ENCODE assay signal across 8 cellular contexts in genomic region chr13:19959141-19959830, GRCh38. TPM values are rescaled to one million over a fixed set of nuclear protein-coding genes. Genes with fewer than 3 reads are reported as not detected.
DNase-seq lines count a peak whose midpoint lies in the region; ATAC-seq and TF ChIP-seq lines count a peak whose summit lies in the region.

No MANE protein-coding gene starts in this region.

- ATAC-seq in activated CD8-positive, alpha-beta T cell treated with anti-CD3 and anti-CD28 coated beads for 36 hours = peak; percentile 9
- peak; percentile 22 for ATAC-seq in memory B cell (ENCODE audit: low read depth)
- no peak for ATAC-seq in HG03460 (IDR thresholded peaks at IDR 0.05; ENCODE audit: unreplicated experiment)

- no peak for TF ChIP-seq CTCF in activated CD8-positive, alpha-beta T cell treated with anti-CD3 and anti-CD28 coated beads for 36 hours (IDR thresholded peaks at IDR 0.05)

- H3K4me3 Mint-ChIP-seq in CD4-positive, alpha-beta memory T cell = peak overlapping the region; percentile 93 to 98 (median 94)
- peak overlapping the region; percentile 94 for H3K4me3 Mint-ChIP-seq in activated CD8-positive, alpha-beta T cell treated with anti-CD3 and anti-CD28 coated beads for 36 hours
- H3K4me3 Mint-ChIP-seq in memory B cell = peak overlapping the region; percentile 92

- peaks cover 20 to 40% (median 30%) of the 10 kb centered on the region in 4 donors for H3K4me1 Mint-ChIP-seq in CD4-positive, alpha-beta memory T cell
- H3K4me1 Mint-ChIP-seq in activated CD8-positive, alpha-beta T cell treated with anti-CD3 and anti-CD28 coated beads for 36 hours (ENCODE audit: low read depth) = peaks cover 30% of the 10 kb centered on the region
- H3K4me1 Mint-ChIP-seq in memory B cell = peaks cover 10% of the 10 kb centered on the region

- peaks cover 0 to 4% (median 0%) of the 10 kb centered on the region in 8 donors for H3K9me3 Mint-ChIP-seq in CD4-positive, alpha-beta memory T cell
- H3K9me3 Mint-ChIP-seq in activated CD8-positive, alpha-beta T cell treated with anti-CD3 and anti-CD28 coated beads for 36 hours = peaks cover 2% of the 10 kb centered on the region
- no peaks in the 10 kb centered on the region for H3K9me3 Mint-ChIP-seq in memory B cell

- peaks cover 45% of the 10 kb centered on the region for H3K4me1 ChIP-seq in CD4-positive, alpha-beta memory T cell (ENCODE audit: insufficient read depth, low read length)

- peaks cover 0 to 34% of the 10 kb centered on the region in 2 donors for H3K36me3 Mint-ChIP-seq in CD4-positive, alpha-beta memory T cell
- H3K36me3 Mint-ChIP-seq in activated CD8-positive, alpha-beta T cell treated with anti-CD3 and anti-CD28 coated beads for 36 hours (ENCODE audit: low read depth) = peaks cover 31% of the 10 kb centered on the region
- no peaks in the 10 kb centered on the region for H3K36me3 Mint-ChIP-seq in memory B cell

- peak overlapping the region; percentile 93 to 99 (median 96) for H3K27ac Mint-ChIP-seq in CD4-positive, alpha-beta memory T cell
- H3K27ac Mint-ChIP-seq in activated CD8-positive, alpha-beta T cell treated with anti-CD3 and anti-CD28 coated beads for 36 hours = peak overlapping the region; percentile 98
- H3K27ac Mint-ChIP-seq in memory B cell = peak overlapping the region; percentile 93

- H3K36me3 ChIP-seq in CD4-positive, alpha-beta memory T cell (ENCODE audit: insufficient read depth, low read length) = peaks cover 16% of the 10 kb centered on the region

- intact Hi-C loops in CD4-positive, alpha-beta memory T cell (cut with micrococcal nuclease) = loop anchor here (5.0 to 10.0 kb wide), 3 partner anchors 168 to 1646 kb away; partner anchors contain the start of gene MICU2
- intact Hi-C loops in activated CD8-positive, alpha-beta T cell treated with anti-CD3 and anti-CD28 coated beads for 36 hours (cut with micrococcal nuclease) = no loop called here

- no peaks in the 10 kb centered on the region for H3K27me3 Mint-ChIP-seq in CD4-positive, alpha-beta memory T cell
- no peaks in the 10 kb centered on the region for H3K27me3 Mint-ChIP-seq in activated CD8-positive, alpha-beta T cell treated with anti-CD3 and anti-CD28 coated beads for 36 hours
- no peaks in the 10 kb centered on the region for H3K27me3 Mint-ChIP-seq in memory B cell

- H3K27me3 ChIP-seq in CD4-positive, alpha-beta memory T cell (ENCODE audit: insufficient read depth, low read length) = no peaks in the 10 kb centered on the region

- H3K4me3 ChIP-seq in CD4-positive, alpha-beta memory T cell (ENCODE audit: low read length in 2 of 2) = peak overlapping the region; percentile 51 to 53

- peak overlapping the region; percentile 90 for H3K27ac ChIP-seq in CD4-positive, alpha-beta memory T cell (ENCODE audit: low read depth, low read length)

- H3K9me3 ChIP-seq in CD4-positive, alpha-beta memory T cell (ENCODE audit: control insufficient read depth in 1 of 2, low read length in 2 of 2) = no peaks in the 10 kb centered on the region

- CTCF ChIA-PET in CD4-positive, alpha-beta memory T cell (lab: Charles Lee; ENCODE audit: partially characterized antibody) = interaction anchor here (0.7 to 1.2 kb wide), 12 partner anchors 8 to 97 kb away, joined by 3 to 9 read pairs (median 4); partner anchors contain the start of gene ZMYM5
- CTCF ChIA-PET in activated CD8-positive, alpha-beta T cell treated with anti-CD3 and anti-CD28 coated beads for 36 hours (lab: Charles Lee) = interaction anchor here (0.8 to 1.1 kb wide), 8 partner anchors 9 to 201 kb away, joined by 3 to 6 read pairs (median 4); partner anchors contain the start of genes GJA3 and ZMYM5

- DNase-seq in CD4-positive, alpha-beta memory T cell = peak; percentile 69 to 83 (median 70)
- DNase-seq in GOT3 (lab: John Stamatoyannopoulos, UW) (peak; percentile 18), NCI-H226 (peak; percentile 3), memory B cell (ENCODE audit: low spot score in 2 of 2) (peak; percentile 70 to 77)
- DNase-seq in activated CD8-positive, alpha-beta T cell treated with anti-CD3 and anti-CD28 coated beads for 36 hours = peak; percentile 84
- peak; percentile 64 for DNase-seq in effector CD4-positive, alpha-beta T cell
- DNase-seq in stimulated activated CD8-positive, alpha-beta memory T cell treated with anti-CD3 and anti-CD28 coated beads, Interleukin-12 subunit alpha, Interleukin-12 subunit beta, amount 100 ng/mL, for 24 hours (ENCODE audit: extremely low read depth) = peak; percentile 43

- POLR2A ChIA-PET in CD4-positive, alpha-beta memory T cell (lab: Charles Lee; ENCODE audit: partially characterized antibody) = interaction anchor here (0.9 to 1.4 kb wide), 12 partner anchors 8 to 1644 kb away, joined by 3 to 26 read pairs (median 5); partner anchors contain the start of genes MPHOSPH8, PSPC1 and ZMYM5
- POLR2A ChIA-PET in activated CD8-positive, alpha-beta T cell treated with anti-CD3 and anti-CD28 coated beads for 36 hours (lab: Charles Lee) = no interaction called here

RNA-seq across cellular contexts. Expression of gene ZMYM2, which starts 0.8 kb away (rescaled TPM):
- total RNA-seq in CD4-positive, alpha-beta memory T cell = 100 to 1,000 TPM; 100 to 110 TPM
- polyA plus RNA-seq in CD4-positive, alpha-beta memory T cell = 10 to 100 TPM in 1 of 2 donors, 1 to 10 TPM in 1; 7.9 to 18.6 TPM
- 10 to 100 TPM; 79.2 to 82.0 TPM for total RNA-seq in activated CD8-positive, alpha-beta T cell treated with anti-CD3 and anti-CD28 coated beads for 36 hours

Comparison
In these comparisons a context has a peak if more than half of its experiments do, and no peak if none do; other contexts are left out.
1. DNase-seq: peak in every context shown above with its lines; median percentile 84 in activated CD8-positive, alpha-beta T cell treated with anti-CD3 and anti-CD28 coated beads for 36 hours; 74 in memory B cell; 70 in CD4-positive, alpha-beta memory T cell; 64 in effector CD4-positive, alpha-beta T cell; 43 in stimulated activated CD8-positive, alpha-beta memory T cell treated with anti-CD3 and anti-CD28 coated beads, Interleukin-12 subunit alpha, Interleukin-12 subunit beta, amount 100 ng/mL, for 24 hours; 18 in GOT3; 3 in NCI-H226.